Comparison of ENCODE assay signal across 1 cellular context in the genomic region with DNA sequence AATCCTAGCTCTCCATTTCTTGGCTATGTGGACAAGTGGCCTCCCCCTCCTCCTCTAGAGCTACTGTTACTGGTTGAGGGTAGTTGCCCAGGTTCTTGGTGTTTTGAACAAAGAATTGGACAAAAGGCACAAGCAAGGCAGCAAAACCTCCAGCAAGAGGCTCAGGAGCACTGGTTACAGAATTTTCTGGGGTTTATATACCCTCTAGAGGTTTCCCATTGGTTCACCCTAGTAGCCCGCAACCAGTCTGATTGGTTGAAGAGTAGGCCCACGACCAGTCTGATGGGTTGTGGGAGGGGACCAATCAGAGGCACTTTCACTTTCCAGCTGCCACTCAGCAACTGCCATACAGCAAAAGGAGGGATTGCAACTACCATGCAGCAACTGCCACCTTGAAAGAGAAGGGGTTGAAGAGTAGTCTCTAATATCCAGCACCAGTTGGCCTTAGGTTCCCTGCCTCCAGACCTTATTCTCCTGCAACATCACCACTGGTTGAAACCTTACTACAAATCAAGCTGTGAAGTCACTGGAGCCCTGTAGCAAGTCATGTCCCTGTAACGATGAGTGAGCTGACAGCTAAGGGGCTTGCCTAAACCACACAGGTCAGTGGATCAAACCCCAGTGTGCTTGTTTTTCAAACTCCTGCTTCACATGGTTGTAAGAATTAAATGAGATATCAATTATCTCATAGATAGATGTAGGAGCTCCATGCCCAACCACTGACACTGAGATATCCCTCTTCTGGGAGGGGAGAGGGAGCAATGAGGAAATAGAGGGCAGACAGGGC.
TF ChIP-seq lines count a peak whose summit lies in the region.

No MANE protein-coding gene starts in this region.

TF ChIP-seq in HepG2, 621 proteins besides CTCF, POLR2A, EP300 and RAD21 (continued from another document and continues in another):
- TF ChIP-seq, protein P1, sequence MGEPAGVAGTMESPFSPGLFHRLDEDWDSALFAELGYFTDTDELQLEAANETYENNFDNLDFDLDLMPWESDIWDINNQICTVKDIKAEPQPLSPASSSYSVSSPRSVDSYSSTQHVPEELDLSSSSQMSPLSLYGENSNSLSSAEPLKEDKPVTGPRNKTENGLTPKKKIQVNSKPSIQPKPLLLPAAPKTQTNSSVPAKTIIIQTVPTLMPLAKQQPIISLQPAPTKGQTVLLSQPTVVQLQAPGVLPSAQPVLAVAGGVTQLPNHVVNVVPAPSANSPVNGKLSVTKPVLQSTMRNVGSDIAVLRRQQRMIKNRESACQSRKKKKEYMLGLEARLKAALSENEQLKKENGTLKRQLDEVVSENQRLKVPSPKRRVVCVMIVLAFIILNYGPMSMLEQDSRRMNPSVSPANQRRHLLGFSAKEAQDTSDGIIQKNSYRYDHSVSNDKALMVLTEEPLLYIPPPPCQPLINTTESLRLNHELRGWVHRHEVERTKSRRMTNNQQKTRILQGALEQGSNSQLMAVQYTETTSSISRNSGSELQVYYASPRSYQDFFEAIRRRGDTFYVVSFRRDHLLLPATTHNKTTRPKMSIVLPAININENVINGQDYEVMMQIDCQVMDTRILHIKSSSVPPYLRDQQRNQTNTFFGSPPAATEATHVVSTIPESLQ (CRISPR knock-in tag; conservative IDR thresholded peaks at IDR 0.05), result no peak
- TF ChIP-seq RNF2 (conservative IDR thresholded peaks at IDR 0.05; ENCODE audit: low read depth) (0 out of 2 replicates have a peak, but pooled peaks have one; percentile 61), MEIS2 (CRISPR knock-in tag; IDR thresholded peaks at IDR 0.05) (0 out of 2 replicates have a peak, but pooled peaks have one; percentile 63), KAT2B (IDR thresholded peaks at IDR 0.05; ENCODE audit: borderline replicate concordance, low read depth, low read length) (no peak), ESRRA (CRISPR knock-in tag; IDR thresholded peaks at IDR 0.05; ENCODE audit: low read depth) (no peak), ZSCAN30 (CRISPR knock-in tag; IDR thresholded peaks at IDR 0.05) (no peak), ZNF350 (CRISPR knock-in tag; IDR thresholded peaks at IDR 0.05; ENCODE audit: borderline replicate concordance, low read depth) (no peak), NFE2L2 (IDR thresholded peaks at IDR 0.05; ENCODE audit: low read length) (no peak), TBP (CRISPR knock-in tag; IDR thresholded peaks at IDR 0.05) (no peak), TBX3 (IDR thresholded peaks at IDR 0.05; ENCODE audit: borderline replicate concordance) (no peak), ZNF670 (CRISPR knock-in tag; IDR thresholded peaks at IDR 0.05; ENCODE audit: borderline replicate concordance) (no peak), MIXL1 (CRISPR knock-in tag; IDR thresholded peaks at IDR 0.05) (no peak), ATM (IDR thresholded peaks at IDR 0.05; ENCODE audit: borderline replicate concordance) (no peak), XBP1 (CRISPR knock-in tag; IDR thresholded peaks at IDR 0.05) (no peak), BHLHE40 (IDR thresholded peaks at IDR 0.05; ENCODE audit: low read length) (no peak), ZMYM4 (CRISPR knock-in tag; IDR thresholded peaks at IDR 0.05) (peak; percentile 53; the same call in 1 of the 2 replicates), CENPX (CRISPR knock-in tag; IDR thresholded peaks at IDR 0.05) (no peak), MYC (CRISPR knock-in tag; IDR thresholded peaks at IDR 0.05; ENCODE audit: borderline replicate concordance) (0 out of 2 replicates have a peak, but pooled peaks have one; percentile 10), ZMYM2 (CRISPR knock-in tag; IDR thresholded peaks at IDR 0.05) (no peak), KAT8 (CRISPR knock-in tag; IDR thresholded peaks at IDR 0.05) (peak; percentile 40; the same call in 1 of the 2 replicates), ZKSCAN8 (CRISPR knock-in tag; IDR thresholded peaks at IDR 0.05; ENCODE audit: borderline replicate concordance) (no peak), ZBTB8A (CRISPR knock-in tag; IDR thresholded peaks at IDR 0.05; ENCODE audit: borderline replicate concordance, low read depth) (no peak), ZNF607 (CRISPR knock-in tag; IDR thresholded peaks at IDR 0.05; ENCODE audit: borderline replicate concordance) (no peak), SP2 (CRISPR knock-in tag; IDR thresholded peaks at IDR 0.05) (peak; percentile 74), MED13 (CRISPR knock-in tag; IDR thresholded peaks at IDR 0.05) (no peak), MEF2D (CRISPR knock-in tag; IDR thresholded peaks at IDR 0.05) (no peak), PAX8 (CRISPR knock-in tag; IDR thresholded peaks at IDR 0.05; ENCODE audit: borderline replicate concordance) (no peak), THYN1 (CRISPR knock-in tag; IDR thresholded peaks at IDR 0.05; ENCODE audit: borderline replicate concordance, low read depth) (no peak)
- TF ChIP-seq, protein P2, sequence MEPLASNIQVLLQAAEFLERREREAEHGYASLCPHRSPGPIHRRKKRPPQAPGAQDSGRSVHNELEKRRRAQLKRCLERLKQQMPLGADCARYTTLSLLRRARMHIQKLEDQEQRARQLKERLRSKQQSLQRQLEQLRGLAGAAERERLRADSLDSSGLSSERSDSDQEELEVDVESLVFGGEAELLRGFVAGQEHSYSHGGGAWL (CRISPR knock-in tag; IDR thresholded peaks at IDR 0.05), result no peak
- TF ChIP-seq, protein P3, sequence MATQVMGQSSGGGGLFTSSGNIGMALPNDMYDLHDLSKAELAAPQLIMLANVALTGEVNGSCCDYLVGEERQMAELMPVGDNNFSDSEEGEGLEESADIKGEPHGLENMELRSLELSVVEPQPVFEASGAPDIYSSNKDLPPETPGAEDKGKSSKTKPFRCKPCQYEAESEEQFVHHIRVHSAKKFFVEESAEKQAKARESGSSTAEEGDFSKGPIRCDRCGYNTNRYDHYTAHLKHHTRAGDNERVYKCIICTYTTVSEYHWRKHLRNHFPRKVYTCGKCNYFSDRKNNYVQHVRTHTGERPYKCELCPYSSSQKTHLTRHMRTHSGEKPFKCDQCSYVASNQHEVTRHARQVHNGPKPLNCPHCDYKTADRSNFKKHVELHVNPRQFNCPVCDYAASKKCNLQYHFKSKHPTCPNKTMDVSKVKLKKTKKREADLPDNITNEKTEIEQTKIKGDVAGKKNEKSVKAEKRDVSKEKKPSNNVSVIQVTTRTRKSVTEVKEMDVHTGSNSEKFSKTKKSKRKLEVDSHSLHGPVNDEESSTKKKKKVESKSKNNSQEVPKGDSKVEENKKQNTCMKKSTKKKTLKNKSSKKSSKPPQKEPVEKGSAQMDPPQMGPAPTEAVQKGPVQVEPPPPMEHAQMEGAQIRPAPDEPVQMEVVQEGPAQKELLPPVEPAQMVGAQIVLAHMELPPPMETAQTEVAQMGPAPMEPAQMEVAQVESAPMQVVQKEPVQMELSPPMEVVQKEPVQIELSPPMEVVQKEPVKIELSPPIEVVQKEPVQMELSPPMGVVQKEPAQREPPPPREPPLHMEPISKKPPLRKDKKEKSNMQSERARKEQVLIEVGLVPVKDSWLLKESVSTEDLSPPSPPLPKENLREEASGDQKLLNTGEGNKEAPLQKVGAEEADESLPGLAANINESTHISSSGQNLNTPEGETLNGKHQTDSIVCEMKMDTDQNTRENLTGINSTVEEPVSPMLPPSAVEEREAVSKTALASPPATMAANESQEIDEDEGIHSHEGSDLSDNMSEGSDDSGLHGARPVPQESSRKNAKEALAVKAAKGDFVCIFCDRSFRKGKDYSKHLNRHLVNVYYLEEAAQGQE (IDR thresholded peaks at IDR 0.05; ENCODE audit: borderline replicate concordance in 1 of 2, low read depth in 1 of 2, low read length in 2 of 2), result no peak
- TF ChIP-seq, protein P4, sequence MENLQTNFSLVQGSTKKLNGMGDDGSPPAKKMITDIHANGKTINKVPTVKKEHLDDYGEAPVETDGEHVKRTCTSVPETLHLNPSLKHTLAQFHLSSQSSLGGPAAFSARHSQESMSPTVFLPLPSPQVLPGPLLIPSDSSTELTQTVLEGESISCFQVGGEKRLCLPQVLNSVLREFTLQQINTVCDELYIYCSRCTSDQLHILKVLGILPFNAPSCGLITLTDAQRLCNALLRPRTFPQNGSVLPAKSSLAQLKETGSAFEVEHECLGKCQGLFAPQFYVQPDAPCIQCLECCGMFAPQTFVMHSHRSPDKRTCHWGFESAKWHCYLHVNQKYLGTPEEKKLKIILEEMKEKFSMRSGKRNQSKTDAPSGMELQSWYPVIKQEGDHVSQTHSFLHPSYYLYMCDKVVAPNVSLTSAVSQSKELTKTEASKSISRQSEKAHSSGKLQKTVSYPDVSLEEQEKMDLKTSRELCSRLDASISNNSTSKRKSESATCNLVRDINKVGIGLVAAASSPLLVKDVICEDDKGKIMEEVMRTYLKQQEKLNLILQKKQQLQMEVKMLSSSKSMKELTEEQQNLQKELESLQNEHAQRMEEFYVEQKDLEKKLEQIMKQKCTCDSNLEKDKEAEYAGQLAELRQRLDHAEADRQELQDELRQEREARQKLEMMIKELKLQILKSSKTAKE (CRISPR knock-in tag; IDR thresholded peaks at IDR 0.05; ENCODE audit: borderline replicate concordance), result no peak
- TF ChIP-seq, protein P5, sequence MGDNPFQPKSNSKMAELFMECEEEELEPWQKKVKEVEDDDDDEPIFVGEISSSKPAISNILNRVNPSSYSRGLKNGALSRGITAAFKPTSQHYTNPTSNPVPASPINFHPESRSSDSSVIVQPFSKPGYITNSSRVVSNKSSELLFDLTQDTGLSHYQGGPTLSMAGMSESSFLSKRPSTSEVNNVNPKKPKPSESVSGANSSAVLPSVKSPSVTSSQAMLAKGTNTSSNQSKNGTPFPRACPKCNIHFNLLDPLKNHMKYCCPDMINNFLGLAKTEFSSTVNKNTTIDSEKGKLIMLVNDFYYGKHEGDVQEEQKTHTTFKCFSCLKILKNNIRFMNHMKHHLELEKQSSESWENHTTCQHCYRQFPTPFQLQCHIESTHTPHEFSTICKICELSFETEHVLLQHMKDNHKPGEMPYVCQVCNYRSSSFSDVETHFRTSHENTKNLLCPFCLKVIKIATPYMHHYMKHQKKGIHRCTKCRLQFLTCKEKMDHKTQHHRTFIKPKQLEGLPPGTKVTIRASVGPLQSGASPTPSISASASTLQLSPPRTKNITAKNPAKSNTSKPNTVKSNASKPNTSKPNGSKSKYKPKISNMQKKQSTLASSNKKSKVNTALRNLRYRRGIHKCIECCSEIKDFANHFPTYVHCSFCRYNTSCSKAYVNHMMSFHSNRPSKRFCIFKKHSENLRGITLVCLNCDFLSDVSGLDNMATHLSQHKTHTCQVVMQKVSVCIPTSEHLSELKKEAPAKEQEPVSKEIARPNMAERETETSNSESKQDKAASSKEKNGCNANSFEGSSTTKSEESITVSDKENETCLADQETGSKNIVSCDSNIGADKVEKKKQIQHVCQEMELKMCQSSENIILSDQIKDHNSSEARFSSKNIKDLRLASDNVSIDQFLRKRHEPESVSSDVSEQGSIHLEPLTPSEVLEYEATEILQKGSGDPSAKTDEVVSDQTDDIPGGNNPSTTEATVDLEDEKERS (CRISPR knock-in tag; IDR thresholded peaks at IDR 0.05), result 0 out of 2 replicates have a peak, but pooled peaks have one; percentile 57
- TF ChIP-seq, protein P6, sequence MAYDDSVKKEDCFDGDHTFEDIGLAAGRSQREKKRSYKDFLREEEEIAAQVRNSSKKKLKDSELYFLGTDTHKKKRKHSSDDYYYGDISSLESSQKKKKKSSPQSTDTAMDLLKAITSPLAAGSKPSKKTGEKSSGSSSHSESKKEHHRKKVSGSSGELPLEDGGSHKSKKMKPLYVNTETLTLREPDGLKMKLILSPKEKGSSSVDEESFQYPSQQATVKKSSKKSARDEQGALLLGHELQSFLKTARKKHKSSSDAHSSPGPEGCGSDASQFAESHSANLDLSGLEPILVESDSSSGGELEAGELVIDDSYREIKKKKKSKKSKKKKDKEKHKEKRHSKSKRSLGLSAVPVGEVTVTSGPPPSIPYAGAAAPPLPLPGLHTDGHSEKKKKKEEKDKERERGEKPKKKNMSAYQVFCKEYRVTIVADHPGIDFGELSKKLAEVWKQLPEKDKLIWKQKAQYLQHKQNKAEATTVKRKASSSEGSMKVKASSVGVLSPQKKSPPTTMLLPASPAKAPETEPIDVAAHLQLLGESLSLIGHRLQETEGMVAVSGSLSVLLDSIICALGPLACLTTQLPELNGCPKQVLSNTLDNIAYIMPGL (CRISPR knock-in tag; IDR thresholded peaks at IDR 0.05; ENCODE audit: borderline replicate concordance in 1 of 2, low read depth in 1 of 2), result no peak
- TF ChIP-seq, protein P7, sequence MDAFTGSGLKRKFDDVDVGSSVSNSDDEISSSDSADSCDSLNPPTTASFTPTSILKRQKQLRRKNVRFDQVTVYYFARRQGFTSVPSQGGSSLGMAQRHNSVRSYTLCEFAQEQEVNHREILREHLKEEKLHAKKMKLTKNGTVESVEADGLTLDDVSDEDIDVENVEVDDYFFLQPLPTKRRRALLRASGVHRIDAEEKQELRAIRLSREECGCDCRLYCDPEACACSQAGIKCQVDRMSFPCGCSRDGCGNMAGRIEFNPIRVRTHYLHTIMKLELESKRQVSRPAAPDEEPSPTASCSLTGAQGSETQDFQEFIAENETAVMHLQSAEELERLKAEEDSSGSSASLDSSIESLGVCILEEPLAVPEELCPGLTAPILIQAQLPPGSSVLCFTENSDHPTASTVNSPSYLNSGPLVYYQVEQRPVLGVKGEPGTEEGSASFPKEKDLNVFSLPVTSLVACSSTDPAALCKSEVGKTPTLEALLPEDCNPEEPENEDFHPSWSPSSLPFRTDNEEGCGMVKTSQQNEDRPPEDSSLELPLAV (CRISPR knock-in tag; conservative IDR thresholded peaks at IDR 0.05; ENCODE audit: low read depth), result no peak
- TF ChIP-seq, protein P8, sequence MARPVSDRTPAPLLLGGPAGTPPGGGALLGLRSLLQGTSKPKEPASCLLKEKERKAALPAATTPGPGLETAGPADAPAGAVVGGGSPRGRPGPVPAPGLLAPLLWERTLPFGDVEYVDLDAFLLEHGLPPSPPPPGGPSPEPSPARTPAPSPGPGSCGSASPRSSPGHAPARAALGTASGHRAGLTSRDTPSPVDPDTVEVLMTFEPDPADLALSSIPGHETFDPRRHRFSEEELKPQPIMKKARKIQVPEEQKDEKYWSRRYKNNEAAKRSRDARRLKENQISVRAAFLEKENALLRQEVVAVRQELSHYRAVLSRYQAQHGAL (CRISPR knock-in tag; IDR thresholded peaks at IDR 0.05; ENCODE audit: not compliant biosample characterization), result no peak
- TF ChIP-seq, protein P9, sequence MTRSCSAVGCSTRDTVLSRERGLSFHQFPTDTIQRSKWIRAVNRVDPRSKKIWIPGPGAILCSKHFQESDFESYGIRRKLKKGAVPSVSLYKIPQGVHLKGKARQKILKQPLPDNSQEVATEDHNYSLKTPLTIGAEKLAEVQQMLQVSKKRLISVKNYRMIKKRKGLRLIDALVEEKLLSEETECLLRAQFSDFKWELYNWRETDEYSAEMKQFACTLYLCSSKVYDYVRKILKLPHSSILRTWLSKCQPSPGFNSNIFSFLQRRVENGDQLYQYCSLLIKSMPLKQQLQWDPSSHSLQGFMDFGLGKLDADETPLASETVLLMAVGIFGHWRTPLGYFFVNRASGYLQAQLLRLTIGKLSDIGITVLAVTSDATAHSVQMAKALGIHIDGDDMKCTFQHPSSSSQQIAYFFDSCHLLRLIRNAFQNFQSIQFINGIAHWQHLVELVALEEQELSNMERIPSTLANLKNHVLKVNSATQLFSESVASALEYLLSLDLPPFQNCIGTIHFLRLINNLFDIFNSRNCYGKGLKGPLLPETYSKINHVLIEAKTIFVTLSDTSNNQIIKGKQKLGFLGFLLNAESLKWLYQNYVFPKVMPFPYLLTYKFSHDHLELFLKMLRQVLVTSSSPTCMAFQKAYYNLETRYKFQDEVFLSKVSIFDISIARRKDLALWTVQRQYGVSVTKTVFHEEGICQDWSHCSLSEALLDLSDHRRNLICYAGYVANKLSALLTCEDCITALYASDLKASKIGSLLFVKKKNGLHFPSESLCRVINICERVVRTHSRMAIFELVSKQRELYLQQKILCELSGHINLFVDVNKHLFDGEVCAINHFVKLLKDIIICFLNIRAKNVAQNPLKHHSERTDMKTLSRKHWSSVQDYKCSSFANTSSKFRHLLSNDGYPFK (CRISPR knock-in tag; IDR thresholded peaks at IDR 0.05; ENCODE audit: borderline replicate concordance), result no peak
